Comparison of ENCODE assay signal across 18 cellular contexts in genomic region chr14:25846232-25846631, GRCh38.
DNase-seq lines count a peak whose midpoint lies in the region; TF ChIP-seq lines count a peak whose summit lies in the region.
"Had no signal": no experiment of that assay in that cellular context is flagged by ENCODE, and none has a peak within 500 bp of the region (broad histone marks: within the 10 kb centered on the region; RNA-seq: fewer than 3 reads in every experiment).

No MANE protein-coding gene starts in this region.

- H3K4me3 Mint-ChIP-seq in mesothelial cell of epicardium (no peak overlapping the region), CD14-positive monocyte (no peak overlapping the region)
- H3K4me3 Mint-ChIP-seq: CD4-positive, alpha-beta T cell; CD8-positive, alpha-beta T cell had no signal

- intact Hi-C loops in CD14-positive monocyte (cut with micrococcal nuclease): no loop called here

- H3K27ac Mint-ChIP-seq in mesothelial cell of epicardium (no peak overlapping the region), CD14-positive monocyte (no peak overlapping the region)
- H3K27ac Mint-ChIP-seq: CD4-positive, alpha-beta T cell; CD8-positive, alpha-beta T cell had no signal

- DNase-seq in DMS 273 (lab: John Stamatoyannopoulos, UW; ENCODE audit: unreplicated experiment) (peak; percentile 14), DMS 273 treated with DMSO at 0.1 percent for 48 hours (lab: John Stamatoyannopoulos, UW) (no peak), NCI-H446 (lab: John Stamatoyannopoulos, UW) (peak; percentile 86 to 90), superior temporal gyrus (ENCODE audit: extremely low spot score) (peak; percentile 28), mesothelial cell of epicardium (ENCODE audit: low spot score in 2 of 2, unreplicated experiment in 2 of 2) (no peak), CD14-positive monocyte (ENCODE audit: low spot score) (no peak)
- DNase-seq: BE2C; C1 segment of cervical spinal cord; Caco-2; Calu3; CD4-positive, alpha-beta T cell; CD8-positive, alpha-beta T cell; DMS79 treated with DMSO at 0.1 percent for 48 hours; GF-D8 had no signal

- H3K9me3 Mint-ChIP-seq in mesothelial cell of epicardium (no peaks in the 10 kb centered on the region), CD14-positive monocyte (peaks cover 0 to 3% (median 0%) of the 10 kb centered on the region in 7 donors)

- no peaks in the 10 kb centered on the region for H3K4me1 Mint-ChIP-seq in mesothelial cell of epicardium
- no peaks in the 10 kb centered on the region for H3K4me1 Mint-ChIP-seq in CD14-positive monocyte

- TF ChIP-seq CTCF in mesothelial cell of epicardium (IDR thresholded peaks at IDR 0.05; ENCODE audit: unreplicated experiment): no peak
- no peak for TF ChIP-seq CTCF in CD14-positive monocyte (IDR thresholded peaks at IDR 0.05)

- H3K27ac ChIP-seq in angular gyrus (ENCODE audit: low read depth, low read length): peak overlapping the region; percentile 5
- H3K27ac ChIP-seq: 22Rv1, A549, BLaER1 had no signal

- H3K36me3 Mint-ChIP-seq in mesothelial cell of epicardium (no peaks in the 10 kb centered on the region), CD14-positive monocyte (no peaks in the 10 kb centered on the region)
- H3K36me3 Mint-ChIP-seq: CD8-positive, alpha-beta T cell had no signal

- peaks cover 45% of the 10 kb centered on the region for H3K27me3 Mint-ChIP-seq in mesothelial cell of epicardium (ENCODE audit: low read depth)
- H3K27me3 Mint-ChIP-seq in CD14-positive monocyte (ENCODE audit: low read depth in 3 of 3): no peaks in the 10 kb centered on the region
- H3K27me3 Mint-ChIP-seq: CD4-positive, alpha-beta T cell had no signal

Comparison
In these comparisons a context has a peak if more than half of its experiments do, and no peak if none do; other contexts are left out.
1. DNase-seq: peak in DMS 273 (single experiment), NCI-H446 (2 of 2) and superior temporal gyrus (single experiment); none in DMS 273 treated with DMSO at 0.1 percent for 48 hours (single experiment), mesothelial cell of epicardium (0 of 2) and CD14-positive monocyte (single experiment).